In genomic region chr1:174409801-174410200, GRCh38 we compare ENCODE assay signal across 13 cellular contexts. TPM values are rescaled to one million over a fixed set of nuclear protein-coding genes. Genes with fewer than 3 reads are reported as not detected.
DNase-seq lines count a peak whose midpoint lies in the region; ATAC-seq, FAIRE-seq and TF ChIP-seq lines count a peak whose summit lies in the region.
"Not testable (repeated sequence)": the region's sequence is repeated elsewhere in the genome, so short reads cannot be mapped to it uniquely, and the experiment has no call there.
"Had no signal": no experiment of that assay in that cellular context is flagged by ENCODE, and none has a peak within 500 bp of the region (broad histone marks: within the 10 kb centered on the region; RNA-seq: fewer than 3 reads in every experiment).

No MANE protein-coding gene starts in this region.

- not testable (repeated sequence) for BruUV-seq in Caco-2 (replicated peaks; lab: Mats Ljungman, UMichigan); K562 (replicated peaks; lab: Mats Ljungman, UMichigan); HepG2 (replicated peaks; lab: Mats Ljungman, UMichigan)

- H3K79me1 ChIP-seq in H9 (ENCODE audit: insufficient read depth, low read depth, low read length, poor library complexity, severe bottlenecking), result not testable (repeated sequence)

- not testable (repeated sequence) for H3K27ac ChIP-seq in GM23338 (ENCODE audit: low read depth); H9 (ENCODE audit: insufficient read length, low read depth, low read length); K562 (ENCODE audit: extremely low read depth, low read depth, low read length); HepG2 (ENCODE audit: extremely low read length, insufficient read depth, low read length); liver (ENCODE audit: low read depth in 1 of 2, low read length in 2 of 2)

- not testable (repeated sequence) for H3K4ac ChIP-seq in H9 (ENCODE audit: low read depth, low read length)

- not testable (repeated sequence) for H3K4me1 Mint-ChIP-seq in Caco-2 (ENCODE audit: low read depth, unreplicated experiment); GM23338; H9
- peaks cover 30% of the 10 kb centered on the region for H3K4me1 Mint-ChIP-seq in activated T-cell treated with anti-CD3 and anti-CD28 coated beads, Interleukin-2, amount 50 U/mL, for 24 hours (ENCODE audit: low read depth)

- not testable (repeated sequence) for H3K9me2 ChIP-seq in GM23338 (ENCODE audit: insufficient read depth)

- ATAC-seq in GM23338, K562, HepG2: not testable (repeated sequence)

- H3K18ac ChIP-seq in H9 (ENCODE audit: insufficient read length, low read depth, low read length), result not testable (repeated sequence)

- H3K14ac ChIP-seq in H9 (ENCODE audit: insufficient read depth, low read length), result not testable (repeated sequence)

- H3K4me3 ChIP-seq in Caco-2 (ENCODE audit: low read depth, low read length); GM23338; K562; HepG2 (replicated peaks in 1 of 3; ENCODE audit: insufficient read depth in 1 of 3, low read depth in 2 of 3, low read length in 3 of 3); liver (ENCODE audit: low read depth in 1 of 3, low read length in 3 of 3): not testable (repeated sequence)

- H2AK5ac ChIP-seq in H9 (ENCODE audit: insufficient read length, low read length), result not testable (repeated sequence)

- H4K8ac ChIP-seq in H9 (replicated peaks; ENCODE audit: insufficient read length, low read depth, low read length), result not testable (repeated sequence)

- not testable (repeated sequence) for H4K20me1 ChIP-seq in GM23338 (replicated peaks; ENCODE audit: insufficient read depth); H9 (ENCODE audit: control insufficient read depth, insufficient read depth, insufficient read length); K562 (replicated peaks; ENCODE audit: control insufficient read depth, insufficient read depth, low read length); HepG2 (ENCODE audit: insufficient read depth, low read length)

- not testable (repeated sequence) for H2AFZ ChIP-seq in GM23338; H9 (ENCODE audit: low read length); K562 (ENCODE audit: low read depth, low read length); HepG2 (ENCODE audit: low read length)

- H3K9me1 ChIP-seq in K562 (ENCODE audit: control insufficient read depth, insufficient read depth, low read length), result not testable (repeated sequence)

- WGBS in H9 (ENCODE audit: extremely low coverage, insufficient read length, low lambda C conversion rate), result no CpG with 5 or more reads among the region's 3 CpGs
- WGBS in K562 (ENCODE audit: insufficient coverage, low coverage, missing lambda C conversion rate), result 33% methylated on average over 2 of the region's 3 CpGs
- WGBS in HepG2 (ENCODE audit: low lambda C conversion rate), result 76% methylated on average over 2 of the region's 3 CpGs
- WGBS in liver, result 83% methylated on average over 3 of the region's 3 CpGs

- not testable (repeated sequence) for H4K5ac ChIP-seq in H9 (ENCODE audit: insufficient read length, low read depth, low read length)

- not testable (repeated sequence) for H3K9ac ChIP-seq in H9 (ENCODE audit: extremely low read depth, insufficient read length, low read length); K562 (ENCODE audit: insufficient read depth in 1 of 2, low read depth in 2 of 2, low read length in 2 of 2); HepG2 (ENCODE audit: insufficient read depth, low read depth, low read length); liver (ENCODE audit: low read depth in 1 of 2, low read length in 2 of 2)

- peak overlapping the region; percentile 37 for H3K27ac Mint-ChIP-seq in Caco-2 (ENCODE audit: unreplicated experiment)
- peak overlapping the region; percentile 75 for H3K27ac Mint-ChIP-seq in GM23338
- peak overlapping the region in 2 of 3 experiments; percentile 8 to 30; a peak in 2 of 7 replicates for H3K27ac Mint-ChIP-seq in H9
- peak overlapping the region; percentile 7 for H3K27ac Mint-ChIP-seq in activated T-cell treated with anti-CD3 and anti-CD28 coated beads, Interleukin-2, amount 50 U/mL, for 24 hours

- FAIRE-seq in K562 (lab: Jason Lieb, UNC); HepG2 (lab: Jason Lieb, UNC): not testable (repeated sequence)

- H3K36me3 ChIP-seq in Caco-2 (ENCODE audit: control insufficient read depth, insufficient read depth, low read length); GM23338 (ENCODE audit: insufficient read depth); K562 (ENCODE audit: control insufficient read depth, insufficient read depth, low read length); HepG2 (replicated peaks in 1 of 2; ENCODE audit: control insufficient read depth in 1 of 2, insufficient read depth in 2 of 2, low read length in 2 of 2); liver (ENCODE audit: control insufficient read depth in 4 of 4, insufficient read depth in 3 of 4, low read depth in 1 of 4, low read length in 3 of 4): not testable (repeated sequence)

- not testable (repeated sequence) for H3K4me3 Mint-ChIP-seq in Caco-2 (ENCODE audit: unreplicated experiment); GM23338; H9; activated T-cell treated with anti-CD3 and anti-CD28 coated beads, Interleukin-2, amount 50 U/mL, for 24 hours

- H4K91ac ChIP-seq in H9 (ENCODE audit: insufficient read length, low read depth, low read length), result not testable (repeated sequence)

- TF ChIP-seq POLR2A in K562 (conservative IDR thresholded peaks at IDR 0.05); HepG2 (IDR thresholded peaks at IDR 0.05; ENCODE audit: insufficient read depth in 1 of 2, low read depth in 2 of 2, low read length in 2 of 2): not testable (repeated sequence)

- H2BK15ac ChIP-seq in H9 (ENCODE audit: low read depth, low read length), result not testable (repeated sequence)

- H3K9me3 Mint-ChIP-seq in Caco-2 (ENCODE audit: unreplicated experiment), result peaks cover 25% of the 10 kb centered on the region
- not testable (repeated sequence) for H3K9me3 Mint-ChIP-seq in GM23338, H9
- H3K9me3 Mint-ChIP-seq in activated T-cell treated with anti-CD3 and anti-CD28 coated beads, Interleukin-2, amount 50 U/mL, for 24 hours, result peaks cover 11% of the 10 kb centered on the region

- TF ChIP-seq CTCF in Caco-2 (IDR thresholded peaks at IDR 0.05; ENCODE audit: insufficient read depth in 1 of 2, low read depth in 1 of 2, low read length in 1 of 2, severe bottlenecking in 1 of 2, unreplicated experiment in 1 of 2); GM23338 (conservative IDR thresholded peaks at IDR 0.05; ENCODE audit: low read depth in 2 of 2); H9 (conservative IDR thresholded peaks at IDR 0.05); K562 (IDR thresholded peaks at IDR 0.05 in 2 of 3, conservative IDR thresholded peaks at IDR 0.05 in 1 of 3; ENCODE audit: insufficient read depth in 2 of 3, low read depth in 1 of 3, low read length in 3 of 3); HepG2 (CRISPR knock-in tag; IDR thresholded peaks at IDR 0.05); liver (IDR thresholded peaks at IDR 0.05; ENCODE audit: low read depth, low read length, missing input control): not testable (repeated sequence)

- not testable (repeated sequence) for H3K4me1 ChIP-seq in Caco-2; GM23338 (ENCODE audit: insufficient read depth); H9 (ENCODE audit: insufficient read depth, low read length); K562 (replicated peaks in 1 of 2; ENCODE audit: control insufficient read depth in 2 of 2, insufficient read depth in 2 of 2, low read length in 2 of 2); HepG2 (ENCODE audit: insufficient read depth, low read length); liver (ENCODE audit: control insufficient read depth in 4 of 4, insufficient read depth in 4 of 4, low read length in 3 of 4)

- TF ChIP-seq RAD21 in K562 (CRISPR knock-in tag; conservative IDR thresholded peaks at IDR 0.05 in 1 of 2, IDR thresholded peaks at IDR 0.05 in 1 of 2); HepG2 (CRISPR knock-in tag; IDR thresholded peaks at IDR 0.05); liver (IDR thresholded peaks at IDR 0.05): not testable (repeated sequence)

- not testable (repeated sequence) for H3K56ac ChIP-seq in H9 (ENCODE audit: insufficient read length, low read depth, low read length)

- H3K27me3 ChIP-seq in Caco-2 (replicated peaks; ENCODE audit: control insufficient read depth, insufficient read depth, low read length); GM23338 (ENCODE audit: insufficient read depth); H9 (ENCODE audit: insufficient read depth, low read length); K562 (ENCODE audit: control insufficient read depth in 2 of 2, insufficient read depth in 2 of 2, low read length in 2 of 2); HepG2 (ENCODE audit: control insufficient read depth in 1 of 2, insufficient read depth in 2 of 2, low read length in 2 of 2); liver (ENCODE audit: control insufficient read depth in 4 of 4, insufficient read depth in 4 of 4, low read length in 3 of 4): not testable (repeated sequence)

- intact Hi-C loops in Caco-2 (cut with micrococcal nuclease; ENCODE audit: unreplicated experiment); HepG2 (cut with micrococcal nuclease; ENCODE audit: unreplicated experiment): not testable (repeated sequence)
- intact Hi-C loops in K562 (cut with micrococcal nuclease), result loop anchor here (5.0 kb wide), 1 partner anchor 332 kb away; no protein-coding TSS in a partner anchor

- peak in 1 of 2 experiments; percentile 17 for DNase-seq in Caco-2
- DNase-seq in GM23338 (ENCODE audit: low spot score); H9; activated T-cell treated with anti-CD3 and anti-CD28 coated beads, Interleukin-2, amount 50 U/mL, for 24 hours; K562 (ENCODE audit: extremely low read depth in 1 of 4, low spot score in 3 of 4); HepG2 (ENCODE audit: low spot score): not testable (repeated sequence)

- H3K4me2 ChIP-seq in GM23338; H9 (ENCODE audit: insufficient read depth, insufficient read length, low read length); K562 (ENCODE audit: insufficient read depth, low read length); HepG2 (ENCODE audit: low read depth, low read length): not testable (repeated sequence)

- not testable (repeated sequence) for H3K36me3 Mint-ChIP-seq in Caco-2 (ENCODE audit: insufficient read depth, unreplicated experiment); GM23338 (ENCODE audit: low read depth); H9 (ENCODE audit: insufficient read depth in 1 of 3, low read depth in 3 of 3)
- peaks cover 17% of the 10 kb centered on the region for H3K36me3 Mint-ChIP-seq in activated T-cell treated with anti-CD3 and anti-CD28 coated beads, Interleukin-2, amount 50 U/mL, for 24 hours (ENCODE audit: low read depth)

- not testable (repeated sequence) for H3T11ph ChIP-seq in H9 (ENCODE audit: low read length)

- H2BK12ac ChIP-seq in H9 (ENCODE audit: insufficient read length, low read depth, low read length), result not testable (repeated sequence)

- not testable (repeated sequence) for H3K27me3 Mint-ChIP-seq in Caco-2 (ENCODE audit: insufficient read depth, unreplicated experiment); GM23338 (ENCODE audit: insufficient read depth, low read depth, poor library complexity); H9 (ENCODE audit: low read depth); activated T-cell treated with anti-CD3 and anti-CD28 coated beads, Interleukin-2, amount 50 U/mL, for 24 hours

- not testable (repeated sequence) for H3K9me3 ChIP-seq in Caco-2; H9 (ENCODE audit: control insufficient read depth, low read depth, low read length); K562 (replicated peaks; ENCODE audit: control insufficient read depth, insufficient read depth, low read depth, low read length); HepG2 (ENCODE audit: low read length); liver (ENCODE audit: control insufficient read depth in 4 of 4, low read length in 3 of 4)

- not testable (repeated sequence) for H2BK120ac ChIP-seq in H9 (ENCODE audit: low read depth, low read length, poor library complexity, severe bottlenecking)

- POLR2A ChIA-PET in Caco-2 (lab: Charles Lee); K562 (lab: Yijun Ruan, JAX); HepG2 (lab: Yijun Ruan, JAX): not testable (repeated sequence)

- H2BK5ac ChIP-seq in H9 (ENCODE audit: insufficient read length, low read length), result not testable (repeated sequence)

- not testable (repeated sequence) for H2BK20ac ChIP-seq in H9 (ENCODE audit: low read depth, low read length, poor library complexity, severe bottlenecking)

- in situ Hi-C loops in K562 (cut with MboI); HepG2 (cut with HindIII; ENCODE audit: extremely low pct_ligation_motif_present, low pct_unique_long_range_greater_than_20kb): not testable (repeated sequence)

- CTCF ChIA-PET in Caco-2 (lab: Charles Lee); K562 (lab: Yijun Ruan, JAX; ENCODE audit: low intra/inter-chr PET ratio); HepG2 (lab: Yijun Ruan, JAX; ENCODE audit: low intra/inter-chr PET ratio, low total read pairs): not testable (repeated sequence)

- H3F3A ChIP-seq in GM23338 (replicated peaks; ENCODE audit: low read depth), result not testable (repeated sequence)

- TF ChIP-seq EP300 in K562 (IDR thresholded peaks at IDR 0.05; ENCODE audit: low read length); HepG2 (IDR thresholded peaks at IDR 0.05; ENCODE audit: low read depth in 2 of 2, low read length in 2 of 2); HepG2 (CRISPR knock-in tag; IDR thresholded peaks at IDR 0.05; ENCODE audit: borderline replicate concordance): not testable (repeated sequence)

- H3K23ac ChIP-seq in H9 (ENCODE audit: insufficient read length, low read depth, low read length), result not testable (repeated sequence)

- H3K23me2 ChIP-seq in H9 (ENCODE audit: insufficient read length, low read depth, low read length, poor library complexity, severe bottlenecking), result not testable (repeated sequence)

- not testable (repeated sequence) for H3K79me2 ChIP-seq in GM23338 (replicated peaks; ENCODE audit: insufficient read depth); H9 (ENCODE audit: insufficient read depth, low read length); K562 (ENCODE audit: control insufficient read depth, insufficient read depth, low read length); HepG2 (ENCODE audit: insufficient read depth, low read length)

RNA-seq across cellular contexts. Expression of gene GPR52, which starts 38.0 kb away (rescaled TPM):
- total RNA-seq in Caco-2 (2022) (0.75 and 1.2 TPM in 2 replicates), H9 (2021) (0.28 and 0.33 TPM in 2 replicates), K562 (2014; rRNA removed) (1.2 and 1.5 TPM in 2 replicates), K562 (2014; rRNA removed; fragmentation: Illumina TruSeq; extraction: Trizol) (4.9 and 5.1 TPM in 2 replicates), K562 (2015; rRNA removed; fragmentation: Illumina TruSeq; extraction: Trizol) (4.2 and 4.9 TPM in 2 replicates), K562 (2021) (0.98 and 1.1 TPM in 2 replicates), HepG2 (2016; rRNA removed; fragmentation: Illumina TruSeq; extraction: Trizol) (1.5 TPM in 1 of 2 replicates, not detected in the other), liver (1 to 10 TPM; 1.3 to 4.8 TPM)
- 0.66 and 1.6 TPM in 2 replicates for total RNA-seq in GM23338 (2014; rRNA removed; shearing (Covaris generic))
- polyA plus RNA-seq in GM23338 (2016; fragmentation: Nextera tagmentation; extraction: Ambion mirVana) (not detected in 2 replicates), K562 (2011; rRNA removed) (0.38 and 0.41 TPM in 2 replicates), K562 (2014; fragmentation: Illumina TruSeq; extraction: Trizol) (0.12 TPM in 1 of 2 replicates, not detected in the other), K562 (2014; fragmentation: Nextera tagmentation; extraction: Ambion mirVana) (not detected), K562 (2014; rRNA removed) (0.31 TPM in 1 of 2 replicates, not detected in the other), HepG2 (2011; rRNA removed) (0.20 and 0.25 TPM in 2 replicates), liver (not detected)
- 17.1 and 57.1 TPM in 2 replicates for total RNA-seq in K562 (2011; cell fraction: chromatin; rRNA removed; ENCODE audit: low replicate concordance)
- 6.3 and 9.9 TPM in 2 replicates for total RNA-seq in K562 (2011; cell fraction: nucleolus; rRNA removed)
- 44.9 and 89.1 TPM in 2 replicates for total RNA-seq in K562 (2011; cell fraction: nucleoplasm; rRNA removed)
- 0.07 TPM in 1 of 2 replicates, not detected in the other for polyA plus RNA-seq in K562 (2011; cell fraction: cytosol; rRNA removed)
- 4.6 and 6.1 TPM in 2 replicates for polyA plus RNA-seq in K562 (2011; cell fraction: nucleus; rRNA removed)
- not detected in 2 replicates for polyA plus RNA-seq in K562 (2012)
- polyA minus RNA-seq in K562 (2011; rRNA and poly(A)+ RNA removed), result 14.3 and 17.5 TPM in 2 replicates
- not detected in 2 replicates for polyA minus RNA-seq in K562 (2011; cell fraction: cytosol; rRNA and poly(A)+ RNA removed)
- polyA minus RNA-seq in K562 (2011; cell fraction: nucleus; rRNA and poly(A)+ RNA removed), result 40.3 and 41.9 TPM in 2 replicates
- total RNA-seq in HepG2 (2016; cell fraction: cytosol; rRNA removed; fragmentation: Illumina TruSeq; extraction: Trizol; ENCODE audit: low read depth), result not detected in 2 replicates
- total RNA-seq in HepG2 (2016; cell fraction: insoluble cytoplasmic fraction; rRNA removed; fragmentation: Illumina TruSeq; extraction: Trizol), result 1.1 TPM in 1 of 2 replicates, not detected in the other
- total RNA-seq in HepG2 (2016; cell fraction: membrane; rRNA removed; fragmentation: Illumina TruSeq; extraction: Trizol), result 0.17 TPM in 1 of 2 replicates, not detected in the other
- total RNA-seq in HepG2 (2016; cell fraction: nucleus; rRNA removed; fragmentation: Illumina TruSeq; extraction: Trizol), result 8.6 and 10.1 TPM in 2 replicates
- not detected in 2 replicates for polyA plus RNA-seq in HepG2 (2011; cell fraction: cytosol; rRNA removed)
- 2.0 and 2.4 TPM in 2 replicates for polyA plus RNA-seq in HepG2 (2011; cell fraction: nucleus; rRNA removed)
- polyA plus RNA-seq in HepG2 (2012), result not detected in 2 replicates
- polyA plus RNA-seq in HepG2 (2016; cell fraction: cytosol; fragmentation: Illumina TruSeq; extraction: Trizol; ENCODE audit: low read depth), result not detected in 2 replicates
- not detected in 2 replicates for polyA plus RNA-seq in HepG2 (2016; cell fraction: insoluble cytoplasmic fraction; fragmentation: Illumina TruSeq; extraction: Trizol; ENCODE audit: low read depth)
- not detected in 2 replicates for polyA plus RNA-seq in HepG2 (2016; cell fraction: membrane; fragmentation: Illumina TruSeq; extraction: Trizol; ENCODE audit: low read depth)
- polyA plus RNA-seq in HepG2 (2016; cell fraction: nucleus; fragmentation: Illumina TruSeq; extraction: Trizol; ENCODE audit: insufficient read depth, low read depth), result not detected in 2 replicates
- polyA minus RNA-seq in HepG2 (2011; rRNA and poly(A)+ RNA removed; ENCODE audit: low replicate concordance), result 4.1 and 6.5 TPM in 2 replicates
- not detected in 2 replicates for polyA minus RNA-seq in HepG2 (2011; cell fraction: cytosol; rRNA and poly(A)+ RNA removed)
- polyA minus RNA-seq in HepG2 (2011; cell fraction: nucleus; rRNA and poly(A)+ RNA removed), result 33.8 and 40.4 TPM in 2 replicates
- total RNA-seq: A172, Daoy had no signal
- polyA plus RNA-seq: CD14-positive monocyte; CD4-positive, alpha-beta memory T cell; CD4-positive, CD25-positive, alpha-beta regulatory T cell; CD8-positive, alpha-beta memory T cell had no signal

Comparison
In these comparisons a context has a peak if more than half of its experiments do, and no peak if none do; other contexts are left out.
1. H3K27ac Mint-ChIP-seq: peak in every context shown above with its lines; median percentile 75 in GM23338; 37 in Caco-2; 19 in H9; 7 in activated T-cell treated with anti-CD3 and anti-CD28 coated beads, Interleukin-2, amount 50 U/mL, for 24 hours.